ENCODE assay signal across 21 cellular contexts in the genomic region with DNA sequence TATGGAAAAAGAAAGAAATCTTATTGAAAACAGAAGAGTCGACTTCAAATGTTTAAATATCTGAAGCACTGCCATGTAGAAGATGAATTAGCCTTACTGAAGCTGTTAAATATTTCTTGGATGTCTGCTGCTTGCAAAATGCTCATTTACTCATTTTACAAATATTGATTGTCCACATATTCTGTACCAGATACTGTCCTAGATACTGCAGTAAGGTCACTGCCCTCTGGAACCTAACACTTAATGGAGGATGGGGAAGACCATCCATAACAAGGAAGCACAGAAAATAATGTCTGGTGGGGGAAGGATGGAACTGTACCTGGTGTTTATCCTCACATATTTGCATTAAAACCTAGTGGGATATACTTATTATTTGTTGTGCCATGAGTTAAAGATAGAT.
DNase-seq lines count a peak whose midpoint lies in the region; ATAC-seq, FAIRE-seq and TF ChIP-seq lines count a peak whose summit lies in the region.
"Had no signal": no experiment of that assay in that cellular context is flagged by ENCODE, and none has a peak within 500 bp of the region (broad histone marks: within the 10 kb centered on the region; RNA-seq: fewer than 3 reads in every experiment).

No MANE protein-coding gene starts in this region.

- H3K79me2 ChIP-seq in HepG2 (ENCODE audit: insufficient read depth, low read length): no peaks in the 10 kb centered on the region

- CTCF ChIA-PET in HepG2 (lab: Yijun Ruan, JAX; ENCODE audit: low intra/inter-chr PET ratio, low total read pairs): no interaction called here

- 38% methylated on average over 1 of the region's 1 CpG for WGBS in liver
- 0% methylated on average over 1 of the region's 1 CpG for WGBS in HepG2 (ENCODE audit: low lambda C conversion rate)

- H3K36me3 ChIP-seq in liver (ENCODE audit: control insufficient read depth in 4 of 4, insufficient read depth in 3 of 4, low read depth in 1 of 4, low read length in 3 of 4) (no peaks in the 10 kb centered on the region), HepG2 (replicated peaks in 1 of 2; ENCODE audit: control insufficient read depth in 1 of 2, insufficient read depth in 2 of 2, low read length in 2 of 2) (no peaks in the 10 kb centered on the region)
- H3K36me3 ChIP-seq: BLaER1 treated with 17β-estradiol and CSF1 and Interleukin-3, amounts not matched to agents 10 nM and 100 nM had no signal

- intact Hi-C loops in HepG2 (cut with micrococcal nuclease; ENCODE audit: unreplicated experiment): loop anchor here (5.0 kb wide), 1 partner anchor 1255 kb away; no protein-coding TSS in a partner anchor

- no TSS peak for BruUV-seq in HepG2 (replicated peaks; lab: Mats Ljungman, UMichigan)

- H3K4me1 Mint-ChIP-seq in immature natural killer cell: no peaks in the 10 kb centered on the region
- H3K4me1 Mint-ChIP-seq: B cell had no signal

- H3K4me3 ChIP-seq in liver (ENCODE audit: low read depth in 1 of 3, low read length in 3 of 3) (no peak overlapping the region), HepG2 (replicated peaks in 1 of 3; ENCODE audit: insufficient read depth in 1 of 3, low read depth in 2 of 3, low read length in 3 of 3) (no peak overlapping the region)
- H3K4me3 ChIP-seq: A549; BLaER1 treated with 17β-estradiol and CSF1 and Interleukin-3, amounts not matched to agents 10 nM and 100 nM had no signal

- POLR2A ChIA-PET in HepG2 (lab: Yijun Ruan, JAX): no interaction called here

- FAIRE-seq in HepG2 (lab: Jason Lieb, UNC): no peak
- FAIRE-seq: A549, D721Med, G401.6, GM12891 had no signal

- peak overlapping the region in 1 of 2 donors; percentile 39 for H3K27ac ChIP-seq in liver (ENCODE audit: low read depth in 1 of 2, low read length in 2 of 2)
- H3K27ac ChIP-seq in HepG2 (ENCODE audit: extremely low read length, insufficient read depth, low read length): no peak overlapping the region
- peak overlapping the region; percentile 11 for H3K27ac ChIP-seq in substantia nigra (ENCODE audit: low read depth, low read length, poor library complexity, severe bottlenecking)
- H3K27ac ChIP-seq: 22Rv1; A549; BLaER1 treated with 17β-estradiol and CSF1 and Interleukin-3, amounts not matched to agents 10 nM and 100 nM; C4-2B had no signal

- peaks cover 0 to 8% (median 0%) of the 10 kb centered on the region in 3 donors for H3K27me3 Mint-ChIP-seq in immature natural killer cell (ENCODE audit: low read depth in 3 of 3)
- H3K27me3 Mint-ChIP-seq: B cell had no signal

- no peaks in the 10 kb centered on the region for H4K20me1 ChIP-seq in HepG2 (ENCODE audit: insufficient read depth, low read length)
- H4K20me1 ChIP-seq: BLaER1 treated with 17β-estradiol and CSF1 and Interleukin-3, amounts not matched to agents 10 nM and 100 nM had no signal

- TF ChIP-seq CTCF in liver (IDR thresholded peaks at IDR 0.05; ENCODE audit: low read depth, low read length, missing input control) (no peak), HepG2 (CRISPR knock-in tag; IDR thresholded peaks at IDR 0.05) (no peak)

- H3K4me3 Mint-ChIP-seq in immature natural killer cell: no peak overlapping the region
- H3K4me3 Mint-ChIP-seq: B cell; CD4-positive, alpha-beta T cell; CD8-positive, alpha-beta T cell had no signal

- no peak for TF ChIP-seq EP300 in HepG2 (IDR thresholded peaks at IDR 0.05; ENCODE audit: low read depth in 2 of 2, low read length in 2 of 2)
- TF ChIP-seq EP300 in HepG2 (CRISPR knock-in tag; IDR thresholded peaks at IDR 0.05; ENCODE audit: borderline replicate concordance): no peak

- H3K4me1 ChIP-seq in liver (ENCODE audit: control insufficient read depth in 4 of 4, insufficient read depth in 4 of 4, low read length in 3 of 4) (peaks cover 6 to 51% (median 40%) of the 10 kb centered on the region in 4 donors), HepG2 (ENCODE audit: insufficient read depth, low read length) (no peaks in the 10 kb centered on the region)
- H3K4me1 ChIP-seq: A549; BLaER1 treated with 17β-estradiol and CSF1 and Interleukin-3, amounts not matched to agents 10 nM and 100 nM; Caco-2 had no signal

- H3K9me3 ChIP-seq in liver (ENCODE audit: control insufficient read depth in 4 of 4, low read length in 3 of 4): no peaks in the 10 kb centered on the region
- no peaks in the 10 kb centered on the region for H3K9me3 ChIP-seq in HepG2 (ENCODE audit: low read length)
- H3K9me3 ChIP-seq: A549, Caco-2 had no signal

- ATAC-seq in HepG2 (no peak), left lobe of liver (peak; percentile 63)
- ATAC-seq: A549; CD8-positive, alpha-beta T cell had no signal

- no peak for TF ChIP-seq POLR2A in HepG2 (IDR thresholded peaks at IDR 0.05; ENCODE audit: insufficient read depth in 1 of 2, low read depth in 2 of 2, low read length in 2 of 2)

- no peak overlapping the region for H3K4me2 ChIP-seq in HepG2 (ENCODE audit: low read depth, low read length)
- H3K4me2 ChIP-seq: A549; BLaER1 treated with 17β-estradiol and CSF1 and Interleukin-3, amounts not matched to agents 10 nM and 100 nM had no signal

- H3K9ac ChIP-seq in liver (ENCODE audit: low read depth in 1 of 2, low read length in 2 of 2) (no peak overlapping the region), HepG2 (ENCODE audit: insufficient read depth, low read depth, low read length) (no peak overlapping the region)
- H3K9ac ChIP-seq: BLaER1 treated with 17β-estradiol and CSF1 and Interleukin-3, amounts not matched to agents 10 nM and 100 nM had no signal

- H3K27me3 ChIP-seq in liver (ENCODE audit: control insufficient read depth in 4 of 4, insufficient read depth in 4 of 4, low read length in 3 of 4) (no peaks in the 10 kb centered on the region), HepG2 (ENCODE audit: control insufficient read depth in 1 of 2, insufficient read depth in 2 of 2, low read length in 2 of 2) (no peaks in the 10 kb centered on the region)
- H3K27me3 ChIP-seq: BLaER1 treated with 17β-estradiol and CSF1 and Interleukin-3, amounts not matched to agents 10 nM and 100 nM had no signal

- DNase-seq in HepG2 (ENCODE audit: low spot score) (no peak), left lobe of liver (ENCODE audit: low spot score) (no peak), substantia nigra (lab: John Stamatoyannopoulos, UW) (no peak), immature natural killer cell (no peak)
- DNase-seq in activated CD4-positive, CD25-positive, alpha-beta regulatory T cell treated with anti-CD3 and anti-CD28 coated beads, Interleukin-2, amount 50 U/mL, for 72 hours: no peak
- DNase-seq: AML-193; Caco-2; Calu3; CD4-positive, alpha-beta T cell; CD8-positive, alpha-beta T cell; DMS79 treated with DMSO at 0.1 percent for 48 hours; GF-D8 had no signal

- no peak overlapping the region for H3K27ac Mint-ChIP-seq in immature natural killer cell
- H3K27ac Mint-ChIP-seq: B cell; CD4-positive, alpha-beta T cell; CD8-positive, alpha-beta T cell had no signal

- in situ Hi-C loops in HepG2 (cut with HindIII; ENCODE audit: extremely low pct_ligation_motif_present, low pct_unique_long_range_greater_than_20kb): no loop called here

- no peaks in the 10 kb centered on the region for H3K9me3 Mint-ChIP-seq in immature natural killer cell
- H3K9me3 Mint-ChIP-seq: CD4-positive, alpha-beta T cell; CD8-positive, alpha-beta T cell had no signal

- no peaks in the 10 kb centered on the region for H3K36me3 Mint-ChIP-seq in immature natural killer cell
- H3K36me3 Mint-ChIP-seq: CD8-positive, alpha-beta T cell had no signal

- H2AFZ ChIP-seq in HepG2 (ENCODE audit: low read length): no peak overlapping the region

- peak in 1 of 2 donors; percentile 39 for TF ChIP-seq RAD21 in liver (IDR thresholded peaks at IDR 0.05)
- TF ChIP-seq RAD21 in HepG2 (CRISPR knock-in tag; IDR thresholded peaks at IDR 0.05): no peak

TF ChIP-seq in liver, 16 proteins besides CTCF, POLR2A, EP300 and RAD21 (continues in another document):
- TF ChIP-seq RXRA (IDR thresholded peaks at IDR 0.05) (peak; percentile 82 to 93), SP1 (IDR thresholded peaks at IDR 0.05) (peak; percentile 46), YY1 (IDR thresholded peaks at IDR 0.05) (peak; percentile 23), HNF4A (conservative IDR thresholded peaks at IDR 0.05) (peak; percentile 47 to 57)

TF ChIP-seq in HepG2, 621 proteins besides CTCF, POLR2A, EP300 and RAD21 (continues in another document):
- no peak for TF ChIP-seq CBX1 (IDR thresholded peaks at IDR 0.05; ENCODE audit: low read depth)
- no peak for TF ChIP-seq ZNF530 (CRISPR knock-in tag; IDR thresholded peaks at IDR 0.05; ENCODE audit: low read depth)
- TF ChIP-seq FOXP1 (IDR thresholded peaks at IDR 0.05): no peak
- no peak for TF ChIP-seq FOXP1 (CRISPR knock-in tag; IDR thresholded peaks at IDR 0.05)
- TF ChIP-seq ZBTB46 (CRISPR knock-in tag; IDR thresholded peaks at IDR 0.05; ENCODE audit: borderline replicate concordance): no peak
- no peak for TF ChIP-seq BRCA1 (CRISPR knock-in tag; IDR thresholded peaks at IDR 0.05)
- TF ChIP-seq CBFB (CRISPR knock-in tag; IDR thresholded peaks at IDR 0.05): no peak
- no peak for TF ChIP-seq ZNF652 (CRISPR knock-in tag; IDR thresholded peaks at IDR 0.05; ENCODE audit: borderline replicate concordance, low read depth)
- no peak for TF ChIP-seq ZBTB21 (CRISPR knock-in tag; IDR thresholded peaks at IDR 0.05)
- TF ChIP-seq JDP2 (CRISPR knock-in tag; IDR thresholded peaks at IDR 0.05; ENCODE audit: borderline replicate concordance): no peak
- TF ChIP-seq NR1H2 (CRISPR knock-in tag; IDR thresholded peaks at IDR 0.05; ENCODE audit: borderline replicate concordance, low read depth): no peak
